8 cellular contexts compared by ENCODE assay signal in the genomic region with DNA sequence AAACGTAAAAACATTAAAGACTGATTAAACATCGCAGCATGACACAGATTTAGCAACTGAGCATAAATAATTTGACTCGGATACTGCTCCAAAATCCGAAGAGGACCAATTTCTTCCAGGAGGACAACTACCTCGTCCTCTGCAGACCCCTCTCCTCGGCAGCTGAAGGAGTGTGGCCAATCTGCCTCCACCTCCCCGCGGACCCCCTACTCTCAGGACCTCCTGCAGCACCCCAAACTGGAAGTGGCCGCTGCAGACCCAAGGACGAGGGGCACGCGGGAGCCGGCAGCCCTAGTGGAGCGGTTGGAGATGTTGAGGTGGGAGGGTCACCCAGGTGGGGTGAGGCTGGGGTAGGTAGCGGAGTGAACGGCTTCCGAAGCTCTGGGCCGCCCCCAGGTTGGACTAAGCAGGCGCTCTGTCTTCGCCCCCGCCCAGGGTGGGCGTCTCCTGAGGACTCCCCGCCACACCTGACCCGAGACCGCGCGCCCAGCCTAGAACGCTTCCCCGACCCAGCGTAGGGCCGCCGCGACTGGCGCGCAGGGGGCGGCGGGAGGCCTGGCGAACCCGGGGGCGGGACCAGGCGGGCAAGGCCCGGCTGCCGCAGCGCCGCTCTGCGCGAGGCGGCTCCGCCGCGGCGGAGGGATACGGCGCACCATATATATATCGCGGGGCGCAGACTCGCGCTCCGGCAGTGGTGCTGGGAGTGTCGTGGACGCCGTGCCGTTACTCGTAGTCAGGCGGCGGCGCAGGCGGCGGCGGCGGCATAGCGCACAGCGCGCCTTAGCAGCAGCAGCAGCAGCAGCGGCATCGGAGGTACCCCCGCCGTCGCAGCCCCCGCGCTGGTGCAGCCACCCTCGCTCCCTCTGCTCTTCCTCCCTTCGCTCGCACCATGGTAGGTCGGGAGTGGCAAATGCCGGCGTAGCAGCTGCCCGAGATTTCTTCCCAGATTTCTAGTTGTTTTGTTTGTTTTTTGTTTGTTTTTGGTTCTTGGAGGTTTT. TPM values are rescaled to one million over a fixed set of nuclear protein-coding genes. Genes with fewer than 3 reads are reported as not detected.
A peak's percentile ranks its signal among the peaks of the same experiment; 100 is the strongest.
DNase-seq lines count a peak whose midpoint lies in the region; TF ChIP-seq lines count a peak whose summit lies in the region.

TSS of gene CALM1 (plus strand) at position 688 of the 998 bp plus-strand sequence. CDS start at position 890, 202 bp downstream.

- DNase-seq in ELR (ENCODE audit: low read depth) (peak; percentile 91), H4 (ENCODE audit: low spot score) (peak; percentile 81), SJSA1 (ENCODE audit: low read depth in 1 of 2, low spot score in 2 of 2) (peak; percentile 86 to 89), foreskin melanocyte (peak; percentile 91)
- peak; percentile 97 to 99 (median 98) for DNase-seq in activated naive CD4-positive, alpha-beta T cell (lab: John Stamatoyannopoulos, UW)

- peak within 1 kb of the TSS; percentile 86 for H2AFZ ChIP-seq in Loucy (ENCODE audit: low read length)

- 0 out of 2 replicates have a peak, but pooled peaks cover 8% of the 10 kb centered on the region for H3F3A ChIP-seq in Loucy (ENCODE audit: low read depth)

- peak within 1 kb of the TSS; percentile 95 for H3K4me2 ChIP-seq in Loucy (ENCODE audit: low read depth, low read length, poor library complexity, severe bottlenecking)

- no peaks in the 10 kb centered on the region for H3K9me2 ChIP-seq in Loucy (replicated peaks; ENCODE audit: low read depth, low read length)

- peak within 1 kb of the TSS; percentile 81 for H3K9ac ChIP-seq in Loucy (ENCODE audit: low read depth, low read length, poor library complexity, severe bottlenecking)

- H3K27ac ChIP-seq in SJSA1 (no peak within 1 kb of the TSS; the same call in 1 of the 2 replicates), neutrophil (peak within 1 kb of the TSS; percentile 91)

- H3K9me3 ChIP-seq in Loucy (ENCODE audit: insufficient read depth, low read depth, low read length) = no peaks in the 10 kb centered on the region
- no peaks in the 10 kb centered on the region for H3K9me3 ChIP-seq in SJSA1 (replicated peaks)
- H3K9me3 ChIP-seq in neutrophil = no peaks in the 10 kb centered on the region

- H3K36me3 ChIP-seq in Loucy (ENCODE audit: insufficient read depth, low read length) (peaks cover 16% of the 10 kb centered on the region), SJSA1 (peaks cover 32% of the 10 kb centered on the region), neutrophil (peaks cover 20% of the 10 kb centered on the region)

- peaks cover 37% of the 10 kb centered on the region for H3K4me1 ChIP-seq in Loucy (ENCODE audit: insufficient read depth, low read length, poor library complexity, severe bottlenecking)
- peaks cover 25% of the 10 kb centered on the region for H3K4me1 ChIP-seq in SJSA1 (replicated peaks)
- H3K4me1 ChIP-seq in neutrophil (ENCODE audit: control insufficient read depth in 1 of 2, insufficient read depth in 1 of 2, low read depth in 1 of 2, low read length in 1 of 2) = peaks cover 37 to 38% of the 10 kb centered on the region in 2 experiments

- H3K27me3 ChIP-seq in Loucy (ENCODE audit: insufficient read depth, low read length, poor library complexity, severe bottlenecking) (no peaks in the 10 kb centered on the region), SJSA1 (replicated peaks) (no peaks in the 10 kb centered on the region), neutrophil (no peaks in the 10 kb centered on the region)

- peak within 1 kb of the TSS; percentile 94 for H3K4me3 ChIP-seq in Loucy (ENCODE audit: low read length, poor library complexity, severe bottlenecking)
- peak within 1 kb of the TSS; percentile 85 for H3K4me3 ChIP-seq in SJSA1
- peak within 1 kb of the TSS; percentile 83 to 99 for H3K4me3 ChIP-seq in neutrophil (ENCODE audit: low read depth in 1 of 2, low read length in 1 of 2)

- H4K20me1 ChIP-seq in Loucy (ENCODE audit: insufficient read depth, low read length, poor library complexity, severe bottlenecking) = peaks cover 33% of the 10 kb centered on the region

- TF ChIP-seq CTCF in Loucy (conservative IDR thresholded peaks at IDR 0.05; ENCODE audit: low read length) = no peak
- TF ChIP-seq CTCF in neutrophil (IDR thresholded peaks at IDR 0.05) = peak; percentile 37
- TF ChIP-seq CTCF in subcutaneous adipose tissue (IDR thresholded peaks at IDR 0.05; ENCODE audit: low read depth) = no peak

- H3K79me2 ChIP-seq in Loucy (ENCODE audit: insufficient read depth, low read length) = peaks cover 41% of the 10 kb centered on the region

RNA-seq across cellular contexts. Expression of gene CALM1, which starts in this region (rescaled TPM):
- total RNA-seq in H4 (2014; rRNA removed; shearing (Covaris generic)) = 271 and 291 TPM in 2 replicates
- 392 and 466 TPM in 2 replicates for total RNA-seq in SJSA1 (2014; rRNA removed; shearing (Covaris generic))
- 100 to 1,000 TPM; 224 to 493 (median 260) TPM for total RNA-seq in subcutaneous adipose tissue
